8 cellular contexts compared by ENCODE assay signal in the genomic region with DNA sequence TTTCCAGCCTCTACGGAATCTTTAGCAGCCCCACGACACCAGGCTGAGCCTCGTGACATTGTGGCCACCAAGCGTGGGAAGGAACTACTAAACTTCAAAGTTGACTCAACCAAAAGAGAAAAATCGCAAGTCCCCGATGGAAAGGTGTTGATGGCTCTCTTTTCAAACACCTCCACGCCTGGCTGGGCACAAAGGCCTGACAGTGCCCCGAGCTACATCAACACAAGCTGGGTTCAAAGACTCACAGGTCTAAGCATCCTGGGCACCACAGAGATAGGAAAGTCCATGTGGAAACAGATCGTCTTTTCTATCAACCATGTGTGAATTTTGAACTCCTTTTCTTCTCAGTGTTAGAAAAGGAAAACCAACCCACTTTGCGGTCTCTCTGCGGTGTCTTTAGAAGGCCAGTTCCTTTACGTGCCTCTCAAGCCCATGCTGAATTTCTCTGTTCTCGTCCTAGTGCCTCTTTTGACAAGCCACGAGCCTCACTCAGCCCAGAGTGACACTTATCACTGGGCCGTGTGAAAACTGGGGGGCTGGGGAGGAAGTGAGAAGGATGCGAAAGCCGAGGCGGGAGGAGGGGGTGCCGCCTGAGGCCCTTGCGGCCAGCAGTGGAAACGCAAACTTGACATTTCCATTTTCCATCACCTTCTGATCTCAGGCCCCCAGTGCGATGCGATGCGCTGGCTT. TPM values are rescaled to one million over a fixed set of nuclear protein-coding genes. Genes with fewer than 3 reads are reported as not detected.
DNase-seq lines count a peak whose midpoint lies in the region; ATAC-seq and TF ChIP-seq lines count a peak whose summit lies in the region.

No MANE protein-coding gene starts in this region.

- no peaks in the 10 kb centered on the region for H3K9me3 ChIP-seq in cardiac muscle cell (ENCODE audit: low read depth)

- H3K27ac Mint-ChIP-seq in activated CD4-positive, alpha-beta memory T cell treated with anti-CD3 and anti-CD28 coated beads for 36 hours, result peak overlapping the region; percentile 86

- intact Hi-C loops in left ventricle myocardium superior (cut with micrococcal nuclease) (no loop called here), left cardiac atrium (cut with DNase I) (loop anchor here in 1 of 2 donors (5.0 kb wide), 1 partner anchor 59 kb away; the partner anchor contains the start of gene GFOD1)
- intact Hi-C loops in activated CD4-positive, alpha-beta memory T cell treated with anti-CD3 and anti-CD28 coated beads for 36 hours (cut with micrococcal nuclease), result loop anchor here (1.0 to 5.0 kb wide), 9 partner anchors 26 to 1114 kb away; no protein-coding TSS in a partner anchor

- no peaks in the 10 kb centered on the region for H3K36me3 ChIP-seq in cardiac muscle cell

- POLR2A ChIA-PET in activated CD4-positive, alpha-beta memory T cell treated with anti-CD3 and anti-CD28 coated beads for 36 hours (lab: Charles Lee), result interaction anchor here (1.1 to 3.0 kb wide), 5 partner anchors 26 to 147 kb away, joined by 3 to 16 read pairs (median 6); partner anchors contain the start of gene SIRT5

- peaks cover 66% of the 10 kb centered on the region for H3K4me1 Mint-ChIP-seq in activated CD4-positive, alpha-beta memory T cell treated with anti-CD3 and anti-CD28 coated beads for 36 hours (ENCODE audit: low read depth)

- no peaks in the 10 kb centered on the region for H3K9me3 Mint-ChIP-seq in activated CD4-positive, alpha-beta memory T cell treated with anti-CD3 and anti-CD28 coated beads for 36 hours

- H3K27me3 ChIP-seq in cardiac muscle cell, result no peaks in the 10 kb centered on the region

- ATAC-seq in left ventricle myocardium superior (no peak), HG03432 (IDR thresholded peaks at IDR 0.05; ENCODE audit: unreplicated experiment) (peak; percentile 71), left cardiac atrium (peak; percentile 28 to 45)

- H3K36me3 Mint-ChIP-seq in activated CD4-positive, alpha-beta memory T cell treated with anti-CD3 and anti-CD28 coated beads for 36 hours, result no peaks in the 10 kb centered on the region

- TF ChIP-seq CTCF in cardiac muscle cell (IDR thresholded peaks at IDR 0.05; ENCODE audit: low read depth, low read length), result peak; percentile 5

- peak overlapping the region; percentile 88 for H3K27ac ChIP-seq in cardiac muscle cell

- peak in 1 of 2 donors; percentile 48 for DNase-seq in cardiac muscle cell (ENCODE audit: low read depth in 1 of 2, low spot score in 1 of 2)
- no peak for DNase-seq in left ventricle myocardium superior
- peak; percentile 88 for DNase-seq in activated CD4-positive, alpha-beta memory T cell treated with anti-CD3 and anti-CD28 coated beads for 36 hours
- DNase-seq in left cardiac atrium, result peak; percentile 61
- peak; percentile 69 for DNase-seq in stimulated activated CD8-positive, alpha-beta memory T cell treated with anti-CD3 and anti-CD28 coated beads, Interleukin-12 subunit alpha, Interleukin-12 subunit beta, amount 100 ng/mL, for 4 hours (ENCODE audit: low read depth)
- no peak for DNase-seq in RPMI8226
- no peak for DNase-seq in AG08396 (ENCODE audit: low spot score)

- H3K27me3 Mint-ChIP-seq in activated CD4-positive, alpha-beta memory T cell treated with anti-CD3 and anti-CD28 coated beads for 36 hours, result no peaks in the 10 kb centered on the region

- CTCF ChIA-PET in activated CD4-positive, alpha-beta memory T cell treated with anti-CD3 and anti-CD28 coated beads for 36 hours (lab: Charles Lee), result interaction anchor here (0.7 to 2.3 kb wide), 9 partner anchors 10 to 335 kb away, joined by 3 to 12 read pairs (median 3); partner anchors contain the start of genes NOL7 and SIRT5

- H3K4me3 ChIP-seq in cardiac muscle cell, result no peak overlapping the region

- H3K4me3 Mint-ChIP-seq in activated CD4-positive, alpha-beta memory T cell treated with anti-CD3 and anti-CD28 coated beads for 36 hours, result peak overlapping the region; percentile 53

- peaks cover 58% of the 10 kb centered on the region for H3K4me1 ChIP-seq in cardiac muscle cell (ENCODE audit: low read depth)

RNA-seq across cellular contexts. Expression of gene GFOD1, which starts 59.4 kb away (rescaled TPM):
- total RNA-seq in cardiac muscle cell (16.2 and 27.4 TPM in 2 replicates), left ventricle myocardium superior (33.7 TPM), left cardiac atrium (10 to 100 TPM; 59.3 to 78.3 TPM)
- polyA plus RNA-seq in cardiac muscle cell, result 22.7 and 30.5 TPM in 2 replicates
- total RNA-seq in activated CD4-positive, alpha-beta memory T cell treated with anti-CD3 and anti-CD28 coated beads for 36 hours, result 1 to 10 TPM; 2.3 to 2.4 TPM

Comparison
In these comparisons a context has a peak if more than half of its experiments do, and no peak if none do; other contexts are left out.
1. DNase-seq: peak in activated CD4-positive, alpha-beta memory T cell treated with anti-CD3 and anti-CD28 coated beads for 36 hours (single experiment), left cardiac atrium (single experiment) and stimulated activated CD8-positive, alpha-beta memory T cell treated with anti-CD3 and anti-CD28 coated beads, Interleukin-12 subunit alpha, Interleukin-12 subunit beta, amount 100 ng/mL, for 4 hours (single experiment); none in left ventricle myocardium superior (single experiment), RPMI8226 (single experiment) and AG08396 (single experiment).